Comparison of ENCODE assay signal across 2 cellular contexts in the genomic region with DNA sequence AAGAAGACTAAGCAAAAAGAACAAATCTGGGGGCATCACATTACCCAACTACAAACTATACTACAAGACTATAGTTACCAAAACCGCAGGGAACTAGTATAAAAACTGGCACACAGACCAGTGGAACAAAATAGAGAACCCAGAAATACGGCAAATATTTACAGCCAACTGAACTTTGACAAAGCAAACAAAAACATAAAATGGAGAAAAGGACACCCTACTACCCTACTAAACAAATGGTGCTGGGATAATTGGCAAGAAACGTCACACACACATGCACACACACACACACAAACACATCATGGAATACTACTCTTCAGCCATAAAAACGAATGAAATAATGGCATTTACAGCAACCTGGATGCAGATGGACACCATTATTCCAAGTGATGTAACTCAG.
TF ChIP-seq lines count a peak whose summit lies in the region.

No MANE protein-coding gene starts in this region.

TF ChIP-seq in IMR-90, 13 proteins besides CTCF, POLR2A, EP300 and RAD21:
- TF ChIP-seq MXI1 (IDR thresholded peaks at IDR 0.05; ENCODE audit: borderline replicate concordance, low read depth, low read length) = no peak
- TF ChIP-seq RFX5 (IDR thresholded peaks at IDR 0.05; ENCODE audit: low read depth, low read length) = no peak
- TF ChIP-seq CHD1 (IDR thresholded peaks at IDR 0.05; ENCODE audit: low read depth, low read length) = no peak
- no peak for TF ChIP-seq MAFK (IDR thresholded peaks at IDR 0.05; ENCODE audit: low read depth, low read length)
- TF ChIP-seq BHLHE40 (IDR thresholded peaks at IDR 0.05; ENCODE audit: low read depth, low read length) = no peak
- no peak for TF ChIP-seq FOS (IDR thresholded peaks at IDR 0.05; ENCODE audit: low read depth, low read length)
- TF ChIP-seq, protein P1, sequence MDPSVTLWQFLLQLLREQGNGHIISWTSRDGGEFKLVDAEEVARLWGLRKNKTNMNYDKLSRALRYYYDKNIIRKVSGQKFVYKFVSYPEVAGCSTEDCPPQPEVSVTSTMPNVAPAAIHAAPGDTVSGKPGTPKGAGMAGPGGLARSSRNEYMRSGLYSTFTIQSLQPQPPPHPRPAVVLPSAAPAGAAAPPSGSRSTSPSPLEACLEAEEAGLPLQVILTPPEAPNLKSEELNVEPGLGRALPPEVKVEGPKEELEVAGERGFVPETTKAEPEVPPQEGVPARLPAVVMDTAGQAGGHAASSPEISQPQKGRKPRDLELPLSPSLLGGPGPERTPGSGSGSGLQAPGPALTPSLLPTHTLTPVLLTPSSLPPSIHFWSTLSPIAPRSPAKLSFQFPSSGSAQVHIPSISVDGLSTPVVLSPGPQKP (IDR thresholded peaks at IDR 0.05; ENCODE audit: borderline replicate concordance, low read depth, low read length) = no peak
- TF ChIP-seq MAZ (IDR thresholded peaks at IDR 0.05; ENCODE audit: borderline replicate concordance, low read depth, low read length) = no peak
- no peak for TF ChIP-seq CEBPB (IDR thresholded peaks at IDR 0.05; ENCODE audit: low read depth, low read length)
- no peak for TF ChIP-seq RCOR1 (IDR thresholded peaks at IDR 0.05; ENCODE audit: insufficient replicate concordance, low read length)
- TF ChIP-seq NFE2L2 (IDR thresholded peaks at IDR 0.05; ENCODE audit: low read depth, low read length) = no peak
- TF ChIP-seq SMC3 (IDR thresholded peaks at IDR 0.05; ENCODE audit: low read depth, low read length) = no peak
- TF ChIP-seq, protein P2, sequence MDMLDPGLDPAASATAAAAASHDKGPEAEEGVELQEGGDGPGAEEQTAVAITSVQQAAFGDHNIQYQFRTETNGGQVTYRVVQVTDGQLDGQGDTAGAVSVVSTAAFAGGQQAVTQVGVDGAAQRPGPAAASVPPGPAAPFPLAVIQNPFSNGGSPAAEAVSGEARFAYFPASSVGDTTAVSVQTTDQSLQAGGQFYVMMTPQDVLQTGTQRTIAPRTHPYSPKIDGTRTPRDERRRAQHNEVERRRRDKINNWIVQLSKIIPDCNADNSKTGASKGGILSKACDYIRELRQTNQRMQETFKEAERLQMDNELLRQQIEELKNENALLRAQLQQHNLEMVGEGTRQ (IDR thresholded peaks at IDR 0.05; ENCODE audit: low read depth, low read length) = no peak

TF ChIP-seq in HepG2, 621 proteins besides CTCF, POLR2A, EP300 and RAD21:
- TF ChIP-seq BCL6 (CRISPR knock-in tag; IDR thresholded peaks at IDR 0.05) (no peak), ZNF615 (CRISPR knock-in tag; IDR thresholded peaks at IDR 0.05; ENCODE audit: borderline replicate concordance) (no peak), ZSCAN20 (CRISPR knock-in tag; IDR thresholded peaks at IDR 0.05; ENCODE audit: borderline replicate concordance) (no peak), RXRB (CRISPR knock-in tag; IDR thresholded peaks at IDR 0.05; ENCODE audit: borderline replicate concordance) (0 out of 2 replicates have a peak, but pooled peaks have one; percentile 18), POGZ (CRISPR knock-in tag; IDR thresholded peaks at IDR 0.05) (peak; percentile 78), FOXA3 (CRISPR knock-in tag; IDR thresholded peaks at IDR 0.05) (peak; percentile 46; the same call in 1 of the 2 replicates), HNF4G (IDR thresholded peaks at IDR 0.05; ENCODE audit: borderline replicate concordance, low read depth, low read length) (peak; percentile 7; the same call in 1 of the 2 replicates), HNF4G (CRISPR knock-in tag; IDR thresholded peaks at IDR 0.05; ENCODE audit: borderline replicate concordance, low read depth) (no peak), SOX13 (IDR thresholded peaks at IDR 0.05) (no peak), SOX13 (CRISPR knock-in tag; conservative IDR thresholded peaks at IDR 0.05 in 1 of 2, IDR thresholded peaks at IDR 0.05 in 1 of 2) (0 out of 4 replicates have a peak, but pooled peaks of 1 of the 2 experiments have one; percentile 15), GATAD2A (CRISPR knock-in tag; IDR thresholded peaks at IDR 0.05) (0 out of 2 replicates have a peak, but pooled peaks have one; percentile 24), ATF7-NPFF (CRISPR knock-in tag; IDR thresholded peaks at IDR 0.05; ENCODE audit: low read depth) (no peak), ZFP82 (CRISPR knock-in tag; IDR thresholded peaks at IDR 0.05; ENCODE audit: borderline replicate concordance) (no peak), FOXP1 (IDR thresholded peaks at IDR 0.05) (no peak; the same call in 1 of the 2 replicates), FOXP1 (CRISPR knock-in tag; IDR thresholded peaks at IDR 0.05) (peak; percentile 49; the same call in 1 of the 2 replicates)
- TF ChIP-seq, protein P3, sequence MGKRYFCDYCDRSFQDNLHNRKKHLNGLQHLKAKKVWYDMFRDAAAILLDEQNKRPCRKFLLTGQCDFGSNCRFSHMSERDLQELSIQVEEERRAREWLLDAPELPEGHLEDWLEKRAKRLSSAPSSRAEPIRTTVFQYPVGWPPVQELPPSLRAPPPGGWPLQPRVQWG (CRISPR knock-in tag; IDR thresholded peaks at IDR 0.05; ENCODE audit: borderline replicate concordance, low read depth) = no peak
- TF ChIP-seq, protein P4, sequence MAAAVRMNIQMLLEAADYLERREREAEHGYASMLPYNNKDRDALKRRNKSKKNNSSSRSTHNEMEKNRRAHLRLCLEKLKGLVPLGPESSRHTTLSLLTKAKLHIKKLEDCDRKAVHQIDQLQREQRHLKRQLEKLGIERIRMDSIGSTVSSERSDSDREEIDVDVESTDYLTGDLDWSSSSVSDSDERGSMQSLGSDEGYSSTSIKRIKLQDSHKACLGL (CRISPR knock-in tag; IDR thresholded peaks at IDR 0.05) = no peak
- TF ChIP-seq, protein P5, sequence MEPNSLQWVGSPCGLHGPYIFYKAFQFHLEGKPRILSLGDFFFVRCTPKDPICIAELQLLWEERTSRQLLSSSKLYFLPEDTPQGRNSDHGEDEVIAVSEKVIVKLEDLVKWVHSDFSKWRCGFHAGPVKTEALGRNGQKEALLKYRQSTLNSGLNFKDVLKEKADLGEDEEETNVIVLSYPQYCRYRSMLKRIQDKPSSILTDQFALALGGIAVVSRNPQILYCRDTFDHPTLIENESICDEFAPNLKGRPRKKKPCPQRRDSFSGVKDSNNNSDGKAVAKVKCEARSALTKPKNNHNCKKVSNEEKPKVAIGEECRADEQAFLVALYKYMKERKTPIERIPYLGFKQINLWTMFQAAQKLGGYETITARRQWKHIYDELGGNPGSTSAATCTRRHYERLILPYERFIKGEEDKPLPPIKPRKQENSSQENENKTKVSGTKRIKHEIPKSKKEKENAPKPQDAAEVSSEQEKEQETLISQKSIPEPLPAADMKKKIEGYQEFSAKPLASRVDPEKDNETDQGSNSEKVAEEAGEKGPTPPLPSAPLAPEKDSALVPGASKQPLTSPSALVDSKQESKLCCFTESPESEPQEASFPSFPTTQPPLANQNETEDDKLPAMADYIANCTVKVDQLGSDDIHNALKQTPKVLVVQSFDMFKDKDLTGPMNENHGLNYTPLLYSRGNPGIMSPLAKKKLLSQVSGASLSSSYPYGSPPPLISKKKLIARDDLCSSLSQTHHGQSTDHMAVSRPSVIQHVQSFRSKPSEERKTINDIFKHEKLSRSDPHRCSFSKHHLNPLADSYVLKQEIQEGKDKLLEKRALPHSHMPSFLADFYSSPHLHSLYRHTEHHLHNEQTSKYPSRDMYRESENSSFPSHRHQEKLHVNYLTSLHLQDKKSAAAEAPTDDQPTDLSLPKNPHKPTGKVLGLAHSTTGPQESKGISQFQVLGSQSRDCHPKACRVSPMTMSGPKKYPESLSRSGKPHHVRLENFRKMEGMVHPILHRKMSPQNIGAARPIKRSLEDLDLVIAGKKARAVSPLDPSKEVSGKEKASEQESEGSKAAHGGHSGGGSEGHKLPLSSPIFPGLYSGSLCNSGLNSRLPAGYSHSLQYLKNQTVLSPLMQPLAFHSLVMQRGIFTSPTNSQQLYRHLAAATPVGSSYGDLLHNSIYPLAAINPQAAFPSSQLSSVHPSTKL (CRISPR knock-in tag; IDR thresholded peaks at IDR 0.05) = peak; percentile 10; the same call in 1 of the 2 replicates
- TF ChIP-seq, protein P6, sequence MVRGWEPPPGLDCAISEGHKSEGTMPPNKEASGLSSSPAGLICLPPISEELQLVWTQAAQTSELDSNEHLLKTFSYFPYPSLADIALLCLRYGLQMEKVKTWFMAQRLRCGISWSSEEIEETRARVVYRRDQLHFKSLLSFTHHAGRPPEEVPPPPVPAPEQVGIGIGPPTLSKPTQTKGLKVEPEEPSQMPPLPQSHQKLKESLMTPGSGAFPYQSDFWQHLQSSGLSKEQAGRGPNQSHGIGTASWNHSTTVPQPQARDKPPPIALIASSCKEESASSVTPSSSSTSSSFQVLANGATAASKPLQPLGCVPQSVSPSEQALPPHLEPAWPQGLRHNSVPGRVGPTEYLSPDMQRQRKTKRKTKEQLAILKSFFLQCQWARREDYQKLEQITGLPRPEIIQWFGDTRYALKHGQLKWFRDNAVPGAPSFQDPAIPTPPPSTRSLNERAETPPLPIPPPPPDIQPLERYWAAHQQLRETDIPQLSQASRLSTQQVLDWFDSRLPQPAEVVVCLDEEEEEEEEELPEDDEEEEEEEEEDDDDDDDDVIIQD (CRISPR knock-in tag; IDR thresholded peaks at IDR 0.05; ENCODE audit: low read depth) = peak; percentile 93
